Comparison of ENCODE assay signal across 9 cellular contexts in genomic region chr5:5264727-5265126, GRCh38.
"Had no signal": no experiment of that assay in that cellular context is flagged by ENCODE, and none has a peak within 500 bp of the region (broad histone marks: within the 10 kb centered on the region; RNA-seq: fewer than 3 reads in every experiment).

No MANE protein-coding gene starts in this region.

- H3K27ac ChIP-seq: HL-60 had no signal

- H3K4me3 ChIP-seq: GM23338, K562 had no signal

- DNase-seq: H9, HCEC 1CT, HFFc6, IMR-90 had no signal

- FAIRE-seq: H1, H54, K562 had no signal

- ATAC-seq: GM23338, K562 had no signal

- H3K4me2 ChIP-seq: GM23338 had no signal

- H2AFZ ChIP-seq: GM23338 had no signal
